ENCODE assay signal across 1 cellular context in the genomic region with DNA sequence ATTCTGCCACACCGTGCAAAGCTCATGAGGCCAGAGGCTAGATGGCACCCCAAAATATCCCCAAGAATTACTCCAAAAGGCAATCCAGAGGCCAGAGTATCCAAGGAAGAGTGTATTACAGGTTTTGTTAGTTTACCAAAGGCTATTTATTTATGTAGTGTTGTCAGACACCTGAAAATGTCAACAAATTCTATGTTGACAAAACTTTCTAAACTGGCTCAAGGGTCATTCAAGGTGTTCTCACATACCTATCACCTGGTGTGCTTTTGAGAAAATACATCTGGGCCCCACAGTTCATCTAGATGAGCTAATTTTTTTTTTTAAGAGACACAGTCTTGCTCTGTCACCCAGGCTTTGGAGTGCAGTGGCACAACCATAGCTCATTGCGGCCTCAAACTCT.
TF ChIP-seq lines count a peak whose summit lies in the region.

No MANE protein-coding gene starts in this region.

TF ChIP-seq in HepG2, 621 proteins besides CTCF, POLR2A, EP300 and RAD21:
- TF ChIP-seq ZBTB20 (CRISPR knock-in tag; IDR thresholded peaks at IDR 0.05; ENCODE audit: borderline replicate concordance, low read depth) (no peak), LCORL (IDR thresholded peaks at IDR 0.05) (no peak), LCORL (CRISPR knock-in tag; IDR thresholded peaks at IDR 0.05) (0 out of 2 replicates have a peak, but pooled peaks have one; percentile 23), ZNF430 (CRISPR knock-in tag; IDR thresholded peaks at IDR 0.05) (no peak), SOX6 (IDR thresholded peaks at IDR 0.05) (no peak), SOX6 (CRISPR knock-in tag; IDR thresholded peaks at IDR 0.05) (0 out of 2 replicates have a peak, but pooled peaks have one; percentile 11), ZNF350 (CRISPR knock-in tag; IDR thresholded peaks at IDR 0.05; ENCODE audit: borderline replicate concordance, low read depth) (no peak), FOXP1 (IDR thresholded peaks at IDR 0.05) (peak; percentile 35; the same call in 1 of the 2 replicates), FOXP1 (CRISPR knock-in tag; IDR thresholded peaks at IDR 0.05) (peak; percentile 77), HHEX (CRISPR knock-in tag; IDR thresholded peaks at IDR 0.05) (peak; percentile 54; the same call in 1 of the 2 replicates), ZNF569 (CRISPR knock-in tag; IDR thresholded peaks at IDR 0.05; ENCODE audit: borderline replicate concordance) (no peak), GATAD2A (CRISPR knock-in tag; IDR thresholded peaks at IDR 0.05) (0 out of 2 replicates have a peak, but pooled peaks have one; percentile 14), FOXA3 (CRISPR knock-in tag; IDR thresholded peaks at IDR 0.05) (peak; percentile 43), ARID4A (CRISPR knock-in tag; IDR thresholded peaks at IDR 0.05; ENCODE audit: borderline replicate concordance) (peak; percentile 14; the same call in 1 of the 2 replicates), ZEB1 (IDR thresholded peaks at IDR 0.05; ENCODE audit: insufficient replicate concordance, low read depth) (peak; percentile 70), FOXP4 (CRISPR knock-in tag; IDR thresholded peaks at IDR 0.05) (peak; percentile 35; the same call in 1 of the 2 replicates), PPARG (CRISPR knock-in tag; conservative IDR thresholded peaks at IDR 0.05) (0 out of 2 replicates have a peak, but pooled peaks have one; percentile 19)
- TF ChIP-seq, protein P1, sequence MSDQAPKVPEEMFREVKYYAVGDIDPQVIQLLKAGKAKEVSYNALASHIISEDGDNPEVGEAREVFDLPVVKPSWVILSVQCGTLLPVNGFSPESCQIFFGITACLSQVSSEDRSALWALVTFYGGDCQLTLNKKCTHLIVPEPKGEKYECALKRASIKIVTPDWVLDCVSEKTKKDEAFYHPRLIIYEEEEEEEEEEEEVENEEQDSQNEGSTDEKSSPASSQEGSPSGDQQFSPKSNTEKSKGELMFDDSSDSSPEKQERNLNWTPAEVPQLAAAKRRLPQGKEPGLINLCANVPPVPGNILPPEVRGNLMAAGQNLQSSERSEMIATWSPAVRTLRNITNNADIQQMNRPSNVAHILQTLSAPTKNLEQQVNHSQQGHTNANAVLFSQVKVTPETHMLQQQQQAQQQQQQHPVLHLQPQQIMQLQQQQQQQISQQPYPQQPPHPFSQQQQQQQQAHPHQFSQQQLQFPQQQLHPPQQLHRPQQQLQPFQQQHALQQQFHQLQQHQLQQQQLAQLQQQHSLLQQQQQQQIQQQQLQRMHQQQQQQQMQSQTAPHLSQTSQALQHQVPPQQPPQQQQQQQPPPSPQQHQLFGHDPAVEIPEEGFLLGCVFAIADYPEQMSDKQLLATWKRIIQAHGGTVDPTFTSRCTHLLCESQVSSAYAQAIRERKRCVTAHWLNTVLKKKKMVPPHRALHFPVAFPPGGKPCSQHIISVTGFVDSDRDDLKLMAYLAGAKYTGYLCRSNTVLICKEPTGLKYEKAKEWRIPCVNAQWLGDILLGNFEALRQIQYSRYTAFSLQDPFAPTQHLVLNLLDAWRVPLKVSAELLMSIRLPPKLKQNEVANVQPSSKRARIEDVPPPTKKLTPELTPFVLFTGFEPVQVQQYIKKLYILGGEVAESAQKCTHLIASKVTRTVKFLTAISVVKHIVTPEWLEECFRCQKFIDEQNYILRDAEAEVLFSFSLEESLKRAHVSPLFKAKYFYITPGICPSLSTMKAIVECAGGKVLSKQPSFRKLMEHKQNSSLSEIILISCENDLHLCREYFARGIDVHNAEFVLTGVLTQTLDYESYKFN (CRISPR knock-in tag; conservative IDR thresholded peaks at IDR 0.05), result peak; percentile 40; the same call in 1 of the 2 replicates
